Comparison of ENCODE assay signal across 8 cellular contexts in the genomic region with DNA sequence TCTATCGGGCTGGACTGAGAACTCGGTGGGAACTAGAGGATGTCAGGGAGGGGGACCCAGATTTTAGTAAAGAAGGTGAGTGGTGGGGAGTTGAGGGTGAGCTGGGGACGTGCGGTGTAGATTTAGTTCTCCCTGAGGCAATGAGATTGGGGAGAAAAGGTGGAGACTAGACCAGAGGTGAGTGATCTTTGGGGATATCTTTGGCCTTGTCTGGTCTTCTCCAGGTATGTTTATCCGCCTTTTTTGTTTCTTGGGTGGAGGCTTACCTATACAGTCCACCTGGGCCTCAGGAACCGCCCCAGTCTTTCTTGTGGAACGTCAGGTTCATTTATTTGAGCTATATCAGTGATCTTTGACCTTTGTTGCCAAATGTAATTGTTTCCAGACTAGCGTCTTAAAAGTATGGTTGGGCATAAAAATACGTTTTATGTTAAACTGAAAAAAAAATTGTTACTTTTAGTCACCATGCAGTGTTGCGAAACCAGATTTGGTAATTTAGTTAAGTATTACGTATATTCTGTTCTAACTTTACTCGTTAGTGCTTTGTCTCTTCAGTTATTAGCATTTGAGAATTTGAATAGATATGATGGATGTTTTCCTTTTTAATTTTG. TPM values are rescaled to one million over a fixed set of nuclear protein-coding genes. Genes with fewer than 3 reads are reported as not detected.
A peak's percentile ranks its signal among the peaks of the same experiment; 100 is the strongest.
DNase-seq lines count a peak whose midpoint lies in the region; ATAC-seq, FAIRE-seq and TF ChIP-seq lines count a peak whose summit lies in the region.

No MANE protein-coding gene starts in this region.

- intact Hi-C loops in GM12878 (cut with micrococcal nuclease; ENCODE audit: unreplicated experiment) = loop anchor here (5.0 kb wide), 1 partner anchor 52 kb away; a partner anchor contains a TSS
- intact Hi-C loops in stomach (cut with DNase I; ENCODE audit: low total_unique reads) = loop anchor here (10.0 kb wide), 1 partner anchor 195 kb away; a partner anchor contains a TSS

- H3K79me2 ChIP-seq in Karpas-422 (ENCODE audit: low read length) (peaks cover 55% of the 10 kb centered on the region), GM12878 (ENCODE audit: control insufficient read depth, insufficient read depth, low read length) (peaks cover 38% of the 10 kb centered on the region)

- no peak for TF ChIP-seq RAD21 in GM12878 (IDR thresholded peaks at IDR 0.05; ENCODE audit: insufficient read depth, low read depth, low read length)

- RAD21 ChIA-PET in GM12878 (lab: Charles Lee; ENCODE audit: unreplicated experiment) = interaction anchor here (0.6 to 1.4 kb wide), 3 partner anchors 31 to 706 kb away, joined by 3 to 5 read pairs (median 3); a partner anchor contains a TSS

- H4K20me1 ChIP-seq in Karpas-422 (ENCODE audit: insufficient read depth, low read depth, low read length) (no peaks in the 10 kb centered on the region), GM12878 (ENCODE audit: control insufficient read depth, insufficient read depth) (no peaks in the 10 kb centered on the region)

- SMC1A ChIA-PET in GM12878 (lab: Charles Lee; ENCODE audit: uncharacterized antibody, unreplicated experiment) = interaction anchor here (0.7 kb wide), 1 partner anchor 33 kb away, joined by 3 read pairs; no protein-coding TSS in a partner anchor

- H3K27me3 ChIP-seq in Karpas-422 (ENCODE audit: low read length) (no peaks in the 10 kb centered on the region), GM12878 (replicated peaks in 1 of 2; ENCODE audit: control insufficient read depth in 2 of 2, insufficient read depth in 2 of 2, low read length in 1 of 2) (no peaks in the 10 kb centered on the region), kidney epithelial cell (ENCODE audit: control insufficient read depth, insufficient read depth, low read length) (no peaks in the 10 kb centered on the region), stomach (no peaks in the 10 kb centered on the region)

- CTCF ChIA-PET in GM12878 (lab: Yijun Ruan, JAX) = interaction anchor here (0.6 to 2.7 kb wide), 4 partner anchors 15 to 942 kb away, joined by 3 to 17 read pairs (median 4); no protein-coding TSS in a partner anchor

- TF ChIP-seq POLR2A in GM12878 (IDR thresholded peaks at IDR 0.05; ENCODE audit: low read depth, low read length) = no peak
- no peak for TF ChIP-seq POLR2A in stomach (IDR thresholded peaks at IDR 0.05)

- TF ChIP-seq EP300 in GM12878 (IDR thresholded peaks at IDR 0.05; ENCODE audit: borderline replicate concordance in 1 of 2, control insufficient read depth in 1 of 2, low read depth in 2 of 2, low read length in 2 of 2) (no peak), stomach (IDR thresholded peaks at IDR 0.05) (no peak)

- H3K36me3 ChIP-seq in Karpas-422 (ENCODE audit: insufficient read depth, low read length) (no peaks in the 10 kb centered on the region), GM12878 (ENCODE audit: control insufficient read depth in 2 of 2, insufficient read depth in 2 of 2, low read length in 1 of 2) (no peaks in the 10 kb centered on the region), kidney epithelial cell (ENCODE audit: control insufficient read depth, insufficient read depth, low read length) (no peaks in the 10 kb centered on the region), stomach (peaks cover 0 to 15% (median 6%) of the 10 kb centered on the region in 4 donors)

- H3K4me3 ChIP-seq in Karpas-422 (ENCODE audit: low read length) (peak overlapping the region; percentile 95), GM12878 (peak overlapping the region; percentile 90), kidney epithelial cell (ENCODE audit: low read depth, low read length) (peak overlapping the region; percentile 78), stomach (peak overlapping the region; percentile 68 to 89 (median 83))

- POLR2A ChIA-PET in GM12878 (lab: Charles Lee) = interaction anchor here (0.5 to 1.2 kb wide), 6 partner anchors 75 to 302 kb away, joined by 3 to 4 read pairs (median 3); no protein-coding TSS in a partner anchor

- 0 out of 2 replicates have a peak overlapping the region, but pooled peaks have one; percentile 21 for H2AFZ ChIP-seq in Karpas-422 (ENCODE audit: low read length)
- peak overlapping the region; percentile 99 for H2AFZ ChIP-seq in GM12878 (ENCODE audit: control insufficient read depth, low read depth, low read length)

- H3K4me2 ChIP-seq in Karpas-422 (ENCODE audit: low read depth, low read length, poor library complexity, severe bottlenecking) = peak overlapping the region; percentile 90
- H3K4me2 ChIP-seq in GM12878 (ENCODE audit: control insufficient read depth, insufficient read depth) = peak overlapping the region; percentile 80

- TSS peak; percentile 86 for BruUV-seq in GM12878 (replicated peaks; lab: Mats Ljungman, UMichigan)

- in situ Hi-C loops in GM12878 (cut with MboI) = no loop called here

- no peaks in the 10 kb centered on the region for H3K9me2 ChIP-seq in Karpas-422 (replicated peaks; ENCODE audit: insufficient read depth, low read length)

- H3K9me3 ChIP-seq in Karpas-422 (ENCODE audit: low read length) = no peaks in the 10 kb centered on the region
- no peaks in the 10 kb centered on the region for H3K9me3 ChIP-seq in GM12878 (replicated peaks; ENCODE audit: control insufficient read depth, insufficient read depth, low read length)
- no peaks in the 10 kb centered on the region for H3K9me3 ChIP-seq in stomach

- peak overlapping the region; percentile 85 for H3K9ac ChIP-seq in Karpas-422 (ENCODE audit: low read length)
- peak overlapping the region; percentile 92 for H3K9ac ChIP-seq in GM12878 (ENCODE audit: control insufficient read depth, insufficient read depth, low read length)

- peak; percentile 39 for DNase-seq in GM04503 (ENCODE audit: low read depth)
- DNase-seq in Karpas-422 = no peak
- DNase-seq in GM12878 (ENCODE audit: low read depth, low spot score) = no peak
- DNase-seq in kidney epithelial cell (ENCODE audit: low read depth) = no peak
- peak; percentile 43 for DNase-seq in stomach
- no peak for DNase-seq in T-helper 9 cell

- ATAC-seq in GM12878 = peak; percentile 34
- no peak for ATAC-seq in HG03097 (IDR thresholded peaks at IDR 0.05; ENCODE audit: low FRiP score, unreplicated experiment)
- ATAC-seq in GM19455 (IDR thresholded peaks at IDR 0.05; ENCODE audit: unreplicated experiment) = no peak

- peak overlapping the region; percentile 40 for H3K27ac ChIP-seq in Karpas-422 (ENCODE audit: low read length)
- H3K27ac ChIP-seq in GM12878 (ENCODE audit: control insufficient read depth, insufficient read depth) = peak overlapping the region; percentile 86
- peak overlapping the region; percentile 96 to 99 (median 98) for H3K27ac ChIP-seq in stomach

- peaks cover 16% of the 10 kb centered on the region for H3K4me1 ChIP-seq in Karpas-422 (ENCODE audit: low read length)
- no peaks in the 10 kb centered on the region for H3K4me1 ChIP-seq in GM12878 (ENCODE audit: control insufficient read depth, insufficient read depth, low read length)
- H3K4me1 ChIP-seq in stomach = peaks cover 0 to 54% (median 21%) of the 10 kb centered on the region in 4 donors

- TF ChIP-seq CTCF in GM12878 (IDR thresholded peaks at IDR 0.05 in 2 of 3, conservative IDR thresholded peaks at IDR 0.05 in 1 of 3; ENCODE audit: control insufficient read depth in 2 of 3, extremely low read depth in 1 of 3, insufficient read depth in 1 of 3, low read depth in 3 of 3, low read length in 3 of 3) (no peak), kidney epithelial cell (IDR thresholded peaks at IDR 0.05; ENCODE audit: insufficient read depth, low read length, poor library complexity, severe bottlenecking) (no peak), stomach (IDR thresholded peaks at IDR 0.05) (no peak)

- 8% methylated on average over 12 of the region's 12 CpGs for WGBS in GM12878 (ENCODE audit: insufficient coverage, insufficient replicate concordance, low lambda C conversion rate, missing lambda C conversion rate)
- 5 to 8% (median 6%) methylated on average over 12 of the region's 12 CpGs for WGBS in stomach, 5 donors

- no peak for FAIRE-seq in GM12878 (lab: Jason Lieb, UNC)

RNA-seq across cellular contexts. Expression of a gene that starts 0.8 kb away (rescaled TPM):
- total RNA-seq in Karpas-422 (2014; rRNA removed; shearing (Covaris generic); ENCODE audit: low replicate concordance) = 18.3 and 22.6 TPM in 2 replicates
- 15.8 and 18.4 TPM in 2 replicates for total RNA-seq in GM12878 (2013; cell fraction: nucleolus; rRNA removed)
- 19.2 and 21.9 TPM in 2 replicates for total RNA-seq in GM12878 (2014; rRNA removed)
- total RNA-seq in GM12878 (2014; rRNA removed; fragmentation: Illumina TruSeq; extraction: Trizol) = 22.7 and 23.7 TPM in 2 replicates
- total RNA-seq in GM12878 (2021) = 24.0 and 26.8 TPM in 2 replicates
- polyA plus RNA-seq in GM12878 (2011; ENCODE audit: low read depth) = 27.3 TPM
- 41.8 and 47.9 TPM in 2 replicates for polyA plus RNA-seq in GM12878 (2011; rRNA removed)
- polyA plus RNA-seq in GM12878 (2011; cell fraction: cytosol; rRNA removed) = 41.0 and 45.1 TPM in 2 replicates
- polyA plus RNA-seq in GM12878 (2011; cell fraction: nucleus; rRNA removed) = 16.8 and 18.6 TPM in 2 replicates
- 25.0 and 25.8 TPM in 2 replicates for polyA plus RNA-seq in GM12878 (2012)
- polyA plus RNA-seq in GM12878 (2014; fragmentation: Illumina TruSeq; extraction: Trizol) = 38.0 and 40.1 TPM in 2 replicates
- 1 to 10 TPM; 2.1 to 2.9 TPM for polyA plus RNA-seq in GM12878 (2014; fragmentation: Nextera tagmentation; extraction: Ambion mirVana)
- polyA plus RNA-seq in GM12878 (2014; rRNA removed) = 27.6 and 27.7 TPM in 2 replicates
- polyA plus RNA-seq in GM12878 (2016; fragmentation: Nextera tagmentation; extraction: Ambion mirVana) = 10 to 100 TPM; 30.5 to 33.4 TPM
- 41.7 and 44.5 TPM in 2 replicates for polyA minus RNA-seq in GM12878 (2011; rRNA and poly(A)+ RNA removed)
- 15.6 and 18.8 TPM in 2 replicates for polyA minus RNA-seq in GM12878 (2011; cell fraction: cytosol; rRNA and poly(A)+ RNA removed)
- 6.0 and 8.5 TPM in 2 replicates for polyA minus RNA-seq in GM12878 (2011; cell fraction: nucleus; rRNA and poly(A)+ RNA removed)
- total RNA-seq in kidney epithelial cell = 42.4 and 46.9 TPM in 2 replicates
- 10 to 100 TPM; 17.7 to 53.1 (median 34.9) TPM for total RNA-seq in stomach
- 10 to 100 TPM; 32.3 to 43.8 (median 33.2) TPM for polyA plus RNA-seq in stomach

RNA-seq across cellular contexts. Expression of a gene that starts 53.1 kb away (rescaled TPM):
- 56.7 and 86.3 TPM in 2 replicates for total RNA-seq in Karpas-422 (2014; rRNA removed; shearing (Covaris generic); ENCODE audit: low replicate concordance)
- 14.6 and 19.9 TPM in 2 replicates for total RNA-seq in GM12878 (2013; cell fraction: nucleolus; rRNA removed)
- total RNA-seq in GM12878 (2014; rRNA removed) = 20.8 and 21.4 TPM in 2 replicates
- 28.7 and 30.5 TPM in 2 replicates for total RNA-seq in GM12878 (2014; rRNA removed; fragmentation: Illumina TruSeq; extraction: Trizol)
- 35.5 and 37.5 TPM in 2 replicates for total RNA-seq in GM12878 (2021)
- polyA plus RNA-seq in GM12878 (2011; ENCODE audit: low read depth) = 12.5 TPM
- polyA plus RNA-seq in GM12878 (2011; rRNA removed) = 48.2 and 57.6 TPM in 2 replicates
- 46.6 and 52.6 TPM in 2 replicates for polyA plus RNA-seq in GM12878 (2011; cell fraction: cytosol; rRNA removed)
- polyA plus RNA-seq in GM12878 (2011; cell fraction: nucleus; rRNA removed) = 26.7 TPM in 2 replicates
- polyA plus RNA-seq in GM12878 (2012) = 14.3 and 21.3 TPM in 2 replicates
- polyA plus RNA-seq in GM12878 (2014; fragmentation: Illumina TruSeq; extraction: Trizol) = 45.1 and 51.5 TPM in 2 replicates
- polyA plus RNA-seq in GM12878 (2014; fragmentation: Nextera tagmentation; extraction: Ambion mirVana) = 10 to 100 TPM; 11.7 TPM
- 32.6 and 33.7 TPM in 2 replicates for polyA plus RNA-seq in GM12878 (2014; rRNA removed)
- 10 to 100 TPM; 48.6 to 48.7 TPM for polyA plus RNA-seq in GM12878 (2016; fragmentation: Nextera tagmentation; extraction: Ambion mirVana)
- 94.1 and 111 TPM in 2 replicates for polyA minus RNA-seq in GM12878 (2011; rRNA and poly(A)+ RNA removed)
- polyA minus RNA-seq in GM12878 (2011; cell fraction: cytosol; rRNA and poly(A)+ RNA removed) = 20.1 and 22.1 TPM in 2 replicates
- polyA minus RNA-seq in GM12878 (2011; cell fraction: nucleus; rRNA and poly(A)+ RNA removed) = 17.4 and 26.0 TPM in 2 replicates
- 39.9 and 46.3 TPM in 2 replicates for total RNA-seq in kidney epithelial cell
- 10 to 100 TPM in 4 of 5 donors, 1 to 10 TPM in 1; 4.1 to 54.3 (median 29.1) TPM for total RNA-seq in stomach
- 10 to 100 TPM in 2 of 3 donors, 1 to 10 TPM in 1; 9.7 to 20.0 (median 19.6) TPM for polyA plus RNA-seq in stomach

Comparison
In these comparisons a context has a peak if more than half of its experiments do, and no peak if none do; other contexts are left out.
1. DNase-seq: peak in GM04503 (single experiment) and stomach (single experiment); none in Karpas-422 (single experiment), GM12878 (single experiment), kidney epithelial cell (single experiment) and T-helper 9 cell (single experiment).
2. H3K27ac ChIP-seq: peak in every context shown above with its lines; median percentile 98 in stomach; 86 in GM12878; 40 in Karpas-422.
3. Peak in every context shown above with its lines, with median percentiles within 50 percentile points of each other: H3K4me3 ChIP-seq.